1 cellular context compared by ENCODE assay signal in the genomic region with DNA sequence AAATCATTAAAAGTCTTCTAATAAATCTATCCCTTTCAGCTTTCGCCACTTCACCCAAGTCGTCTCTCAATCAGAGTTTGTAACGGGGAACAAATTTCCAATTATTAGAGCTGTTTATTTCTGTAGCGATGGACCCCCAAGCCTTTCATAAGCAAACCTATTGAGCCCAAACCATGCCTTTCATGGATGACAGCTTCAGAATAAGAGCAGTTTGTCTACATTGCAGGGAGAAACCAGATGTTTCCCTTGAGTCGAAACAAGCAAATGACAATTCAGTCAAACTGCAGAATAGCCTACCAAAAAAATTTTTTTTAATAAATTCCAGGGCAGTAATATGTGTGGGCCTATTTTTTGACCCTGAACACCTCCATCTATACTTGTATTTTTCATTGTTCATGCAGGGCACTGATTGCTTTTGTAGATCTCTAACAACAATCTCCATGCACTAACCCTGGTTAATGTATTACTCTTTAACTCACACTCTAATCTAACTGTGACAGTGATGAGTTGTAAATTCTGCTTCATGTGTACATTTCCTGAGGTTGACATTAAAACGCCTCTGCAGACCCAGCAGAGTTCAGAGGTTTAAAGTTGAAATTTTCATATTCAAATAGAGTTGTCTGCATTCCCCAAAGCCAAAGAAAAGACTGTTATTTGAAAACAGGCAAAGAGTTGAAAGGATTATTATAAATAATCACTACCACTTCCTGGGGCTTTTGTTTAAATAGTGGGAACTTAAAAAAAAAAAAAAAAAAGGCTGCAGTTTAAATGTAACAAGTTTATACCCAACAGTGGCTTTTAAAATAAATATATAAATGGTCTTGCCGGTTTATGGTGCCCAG.
A peak's percentile ranks its signal among the peaks of the same experiment; 100 is the strongest.
TF ChIP-seq lines count a peak whose summit lies in the region.

No MANE protein-coding gene starts in this region.

TF ChIP-seq in HepG2, 621 proteins besides CTCF, POLR2A, EP300 and RAD21 (continued from another document and continues in another):
- TF ChIP-seq, protein P1, sequence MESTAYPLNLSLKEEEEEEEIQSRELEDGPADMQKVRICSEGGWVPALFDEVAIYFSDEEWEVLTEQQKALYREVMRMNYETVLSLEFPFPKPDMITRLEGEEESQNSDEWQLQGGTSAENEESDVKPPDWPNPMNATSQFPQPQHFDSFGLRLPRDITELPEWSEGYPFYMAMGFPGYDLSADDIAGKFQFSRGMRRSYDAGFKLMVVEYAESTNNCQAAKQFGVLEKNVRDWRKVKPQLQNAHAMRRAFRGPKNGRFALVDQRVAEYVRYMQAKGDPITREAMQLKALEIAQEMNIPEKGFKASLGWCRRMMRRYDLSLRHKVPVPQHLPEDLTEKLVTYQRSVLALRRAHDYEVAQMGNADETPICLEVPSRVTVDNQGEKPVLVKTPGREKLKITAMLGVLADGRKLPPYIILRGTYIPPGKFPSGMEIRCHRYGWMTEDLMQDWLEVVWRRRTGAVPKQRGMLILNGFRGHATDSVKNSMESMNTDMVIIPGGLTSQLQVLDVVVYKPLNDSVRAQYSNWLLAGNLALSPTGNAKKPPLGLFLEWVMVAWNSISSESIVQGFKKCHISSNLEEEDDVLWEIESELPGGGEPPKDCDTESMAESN (CRISPR knock-in tag; conservative IDR thresholded peaks at IDR 0.05) = no peak
- no peak for TF ChIP-seq ZNF83 (CRISPR knock-in tag; IDR thresholded peaks at IDR 0.05; ENCODE audit: borderline replicate concordance)
- no peak for TF ChIP-seq ZNF841 (CRISPR knock-in tag; IDR thresholded peaks at IDR 0.05; ENCODE audit: borderline replicate concordance)
- TF ChIP-seq, protein P2, sequence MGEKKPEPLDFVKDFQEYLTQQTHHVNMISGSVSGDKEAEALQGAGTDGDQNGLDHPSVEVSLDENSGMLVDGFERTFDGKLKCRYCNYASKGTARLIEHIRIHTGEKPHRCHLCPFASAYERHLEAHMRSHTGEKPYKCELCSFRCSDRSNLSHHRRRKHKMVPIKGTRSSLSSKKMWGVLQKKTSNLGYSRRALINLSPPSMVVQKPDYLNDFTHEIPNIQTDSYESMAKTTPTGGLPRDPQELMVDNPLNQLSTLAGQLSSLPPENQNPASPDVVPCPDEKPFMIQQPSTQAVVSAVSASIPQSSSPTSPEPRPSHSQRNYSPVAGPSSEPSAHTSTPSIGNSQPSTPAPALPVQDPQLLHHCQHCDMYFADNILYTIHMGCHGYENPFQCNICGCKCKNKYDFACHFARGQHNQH (CRISPR knock-in tag; IDR thresholded peaks at IDR 0.05) = 0 out of 2 replicates have a peak, but pooled peaks have one; percentile 75
- TF ChIP-seq ZNF160 (CRISPR knock-in tag; IDR thresholded peaks at IDR 0.05) = no peak
- TF ChIP-seq, protein P3, sequence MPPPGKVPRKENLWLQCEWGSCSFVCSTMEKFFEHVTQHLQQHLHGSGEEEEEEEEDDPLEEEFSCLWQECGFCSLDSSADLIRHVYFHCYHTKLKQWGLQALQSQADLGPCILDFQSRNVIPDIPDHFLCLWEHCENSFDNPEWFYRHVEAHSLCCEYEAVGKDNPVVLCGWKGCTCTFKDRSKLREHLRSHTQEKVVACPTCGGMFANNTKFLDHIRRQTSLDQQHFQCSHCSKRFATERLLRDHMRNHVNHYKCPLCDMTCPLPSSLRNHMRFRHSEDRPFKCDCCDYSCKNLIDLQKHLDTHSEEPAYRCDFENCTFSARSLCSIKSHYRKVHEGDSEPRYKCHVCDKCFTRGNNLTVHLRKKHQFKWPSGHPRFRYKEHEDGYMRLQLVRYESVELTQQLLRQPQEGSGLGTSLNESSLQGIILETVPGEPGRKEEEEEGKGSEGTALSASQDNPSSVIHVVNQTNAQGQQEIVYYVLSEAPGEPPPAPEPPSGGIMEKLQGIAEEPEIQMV (CRISPR knock-in tag; IDR thresholded peaks at IDR 0.05; ENCODE audit: low read depth) = no peak
- no peak for TF ChIP-seq ZNF230 (CRISPR knock-in tag; IDR thresholded peaks at IDR 0.05)
- TF ChIP-seq, protein P4, sequence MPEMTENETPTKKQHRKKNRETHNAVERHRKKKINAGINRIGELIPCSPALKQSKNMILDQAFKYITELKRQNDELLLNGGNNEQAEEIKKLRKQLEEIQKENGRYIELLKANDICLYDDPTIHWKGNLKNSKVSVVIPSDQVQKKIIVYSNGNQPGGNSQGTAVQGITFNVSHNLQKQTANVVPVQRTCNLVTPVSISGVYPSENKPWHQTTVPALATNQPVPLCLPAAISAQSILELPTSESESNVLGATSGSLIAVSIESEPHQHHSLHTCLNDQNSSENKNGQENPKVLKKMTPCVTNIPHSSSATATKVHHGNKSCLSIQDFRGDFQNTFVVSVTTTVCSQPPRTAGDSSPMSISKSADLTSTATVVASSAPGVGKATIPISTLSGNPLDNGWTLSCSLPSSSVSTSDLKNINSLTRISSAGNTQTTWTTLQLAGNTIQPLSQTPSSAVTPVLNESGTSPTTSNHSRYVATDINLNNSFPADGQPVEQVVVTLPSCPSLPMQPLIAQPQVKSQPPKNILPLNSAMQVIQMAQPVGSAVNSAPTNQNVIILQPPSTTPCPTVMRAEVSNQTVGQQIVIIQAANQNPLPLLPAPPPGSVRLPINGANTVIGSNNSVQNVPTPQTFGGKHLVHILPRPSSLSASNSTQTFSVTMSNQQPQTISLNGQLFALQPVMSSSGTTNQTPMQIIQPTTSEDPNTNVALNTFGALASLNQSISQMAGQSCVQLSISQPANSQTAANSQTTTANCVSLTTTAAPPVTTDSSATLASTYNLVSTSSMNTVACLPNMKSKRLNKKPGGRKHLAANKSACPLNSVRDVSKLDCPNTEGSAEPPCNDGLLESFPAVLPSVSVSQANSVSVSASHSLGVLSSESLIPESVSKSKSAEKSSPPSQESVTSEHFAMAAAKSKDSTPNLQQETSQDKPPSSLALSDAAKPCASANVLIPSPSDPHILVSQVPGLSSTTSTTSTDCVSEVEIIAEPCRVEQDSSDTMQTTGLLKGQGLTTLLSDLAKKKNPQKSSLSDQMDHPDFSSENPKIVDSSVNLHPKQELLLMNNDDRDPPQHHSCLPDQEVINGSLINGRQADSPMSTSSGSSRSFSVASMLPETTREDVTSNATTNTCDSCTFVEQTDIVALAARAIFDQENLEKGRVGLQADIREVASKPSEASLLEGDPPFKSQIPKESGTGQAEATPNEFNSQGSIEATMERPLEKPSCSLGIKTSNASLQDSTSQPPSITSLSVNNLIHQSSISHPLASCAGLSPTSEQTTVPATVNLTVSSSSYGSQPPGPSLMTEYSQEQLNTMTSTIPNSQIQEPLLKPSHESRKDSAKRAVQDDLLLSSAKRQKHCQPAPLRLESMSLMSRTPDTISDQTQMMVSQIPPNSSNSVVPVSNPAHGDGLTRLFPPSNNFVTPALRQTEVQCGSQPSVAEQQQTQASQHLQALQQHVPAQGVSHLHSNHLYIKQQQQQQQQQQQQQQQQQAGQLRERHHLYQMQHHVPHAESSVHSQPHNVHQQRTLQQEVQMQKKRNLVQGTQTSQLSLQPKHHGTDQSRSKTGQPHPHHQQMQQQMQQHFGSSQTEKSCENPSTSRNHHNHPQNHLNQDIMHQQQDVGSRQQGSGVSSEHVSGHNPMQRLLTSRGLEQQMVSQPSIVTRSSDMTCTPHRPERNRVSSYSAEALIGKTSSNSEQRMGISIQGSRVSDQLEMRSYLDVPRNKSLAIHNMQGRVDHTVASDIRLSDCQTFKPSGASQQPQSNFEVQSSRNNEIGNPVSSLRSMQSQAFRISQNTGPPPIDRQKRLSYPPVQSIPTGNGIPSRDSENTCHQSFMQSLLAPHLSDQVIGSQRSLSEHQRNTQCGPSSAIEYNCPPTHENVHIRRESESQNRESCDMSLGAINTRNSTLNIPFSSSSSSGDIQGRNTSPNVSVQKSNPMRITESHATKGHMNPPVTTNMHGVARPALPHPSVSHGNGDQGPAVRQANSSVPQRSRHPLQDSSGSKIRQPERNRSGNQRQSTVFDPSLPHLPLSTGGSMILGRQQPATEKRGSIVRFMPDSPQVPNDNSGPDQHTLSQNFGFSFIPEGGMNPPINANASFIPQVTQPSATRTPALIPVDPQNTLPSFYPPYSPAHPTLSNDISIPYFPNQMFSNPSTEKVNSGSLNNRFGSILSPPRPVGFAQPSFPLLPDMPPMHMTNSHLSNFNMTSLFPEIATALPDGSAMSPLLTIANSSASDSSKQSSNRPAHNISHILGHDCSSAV (CRISPR knock-in tag; IDR thresholded peaks at IDR 0.05; ENCODE audit: borderline replicate concordance) = no peak
- TF ChIP-seq FOXO1 (CRISPR knock-in tag; IDR thresholded peaks at IDR 0.05) = peak; percentile 58; the same call in 1 of the 2 replicates
- TF ChIP-seq ZNF747 (CRISPR knock-in tag; IDR thresholded peaks at IDR 0.05; ENCODE audit: borderline replicate concordance) = peak; percentile 27; the same call in 1 of the 2 replicates
- TF ChIP-seq ZNF660 (CRISPR knock-in tag; IDR thresholded peaks at IDR 0.05; ENCODE audit: borderline replicate concordance, low read depth) = no peak
- no peak for TF ChIP-seq ZNF224 (CRISPR knock-in tag; IDR thresholded peaks at IDR 0.05)
- TF ChIP-seq SALL2 (CRISPR knock-in tag; IDR thresholded peaks at IDR 0.05) = no peak
- TF ChIP-seq, protein P5, sequence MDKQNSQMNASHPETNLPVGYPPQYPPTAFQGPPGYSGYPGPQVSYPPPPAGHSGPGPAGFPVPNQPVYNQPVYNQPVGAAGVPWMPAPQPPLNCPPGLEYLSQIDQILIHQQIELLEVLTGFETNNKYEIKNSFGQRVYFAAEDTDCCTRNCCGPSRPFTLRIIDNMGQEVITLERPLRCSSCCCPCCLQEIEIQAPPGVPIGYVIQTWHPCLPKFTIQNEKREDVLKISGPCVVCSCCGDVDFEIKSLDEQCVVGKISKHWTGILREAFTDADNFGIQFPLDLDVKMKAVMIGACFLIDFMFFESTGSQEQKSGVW (CRISPR knock-in tag; IDR thresholded peaks at IDR 0.05; ENCODE audit: borderline replicate concordance) = no peak
- TF ChIP-seq HCFC1 (IDR thresholded peaks at IDR 0.05; ENCODE audit: low read depth, low read length) = no peak
- no peak for TF ChIP-seq KLF9 (CRISPR knock-in tag; IDR thresholded peaks at IDR 0.05; ENCODE audit: low read depth)
- peak; percentile 41; the same call in 1 of the 2 replicates for TF ChIP-seq KLF6 (CRISPR knock-in tag; IDR thresholded peaks at IDR 0.05)
- TF ChIP-seq ISL2 (CRISPR knock-in tag; IDR thresholded peaks at IDR 0.05) = peak; percentile 94
- peak; percentile 87; the same call in 1 of the 2 replicates for TF ChIP-seq ZNF878 (CRISPR knock-in tag; IDR thresholded peaks at IDR 0.05)
- no peak for TF ChIP-seq ZNF496 (CRISPR knock-in tag; IDR thresholded peaks at IDR 0.05; ENCODE audit: insufficient replicate concordance)
- TF ChIP-seq MAFG (CRISPR knock-in tag; IDR thresholded peaks at IDR 0.05) = no peak
- TF ChIP-seq, protein P6, sequence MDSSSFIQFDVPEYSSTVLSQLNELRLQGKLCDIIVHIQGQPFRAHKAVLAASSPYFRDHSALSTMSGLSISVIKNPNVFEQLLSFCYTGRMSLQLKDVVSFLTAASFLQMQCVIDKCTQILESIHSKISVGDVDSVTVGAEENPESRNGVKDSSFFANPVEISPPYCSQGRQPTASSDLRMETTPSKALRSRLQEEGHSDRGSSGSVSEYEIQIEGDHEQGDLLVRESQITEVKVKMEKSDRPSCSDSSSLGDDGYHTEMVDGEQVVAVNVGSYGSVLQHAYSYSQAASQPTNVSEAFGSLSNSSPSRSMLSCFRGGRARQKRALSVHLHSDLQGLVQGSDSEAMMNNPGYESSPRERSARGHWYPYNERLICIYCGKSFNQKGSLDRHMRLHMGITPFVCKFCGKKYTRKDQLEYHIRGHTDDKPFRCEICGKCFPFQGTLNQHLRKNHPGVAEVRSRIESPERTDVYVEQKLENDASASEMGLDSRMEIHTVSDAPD (CRISPR knock-in tag; IDR thresholded peaks at IDR 0.05) = no peak
- TF ChIP-seq, protein P7, sequence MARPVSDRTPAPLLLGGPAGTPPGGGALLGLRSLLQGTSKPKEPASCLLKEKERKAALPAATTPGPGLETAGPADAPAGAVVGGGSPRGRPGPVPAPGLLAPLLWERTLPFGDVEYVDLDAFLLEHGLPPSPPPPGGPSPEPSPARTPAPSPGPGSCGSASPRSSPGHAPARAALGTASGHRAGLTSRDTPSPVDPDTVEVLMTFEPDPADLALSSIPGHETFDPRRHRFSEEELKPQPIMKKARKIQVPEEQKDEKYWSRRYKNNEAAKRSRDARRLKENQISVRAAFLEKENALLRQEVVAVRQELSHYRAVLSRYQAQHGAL (CRISPR knock-in tag; IDR thresholded peaks at IDR 0.05; ENCODE audit: not compliant biosample characterization) = no peak
- TF ChIP-seq, protein P8, sequence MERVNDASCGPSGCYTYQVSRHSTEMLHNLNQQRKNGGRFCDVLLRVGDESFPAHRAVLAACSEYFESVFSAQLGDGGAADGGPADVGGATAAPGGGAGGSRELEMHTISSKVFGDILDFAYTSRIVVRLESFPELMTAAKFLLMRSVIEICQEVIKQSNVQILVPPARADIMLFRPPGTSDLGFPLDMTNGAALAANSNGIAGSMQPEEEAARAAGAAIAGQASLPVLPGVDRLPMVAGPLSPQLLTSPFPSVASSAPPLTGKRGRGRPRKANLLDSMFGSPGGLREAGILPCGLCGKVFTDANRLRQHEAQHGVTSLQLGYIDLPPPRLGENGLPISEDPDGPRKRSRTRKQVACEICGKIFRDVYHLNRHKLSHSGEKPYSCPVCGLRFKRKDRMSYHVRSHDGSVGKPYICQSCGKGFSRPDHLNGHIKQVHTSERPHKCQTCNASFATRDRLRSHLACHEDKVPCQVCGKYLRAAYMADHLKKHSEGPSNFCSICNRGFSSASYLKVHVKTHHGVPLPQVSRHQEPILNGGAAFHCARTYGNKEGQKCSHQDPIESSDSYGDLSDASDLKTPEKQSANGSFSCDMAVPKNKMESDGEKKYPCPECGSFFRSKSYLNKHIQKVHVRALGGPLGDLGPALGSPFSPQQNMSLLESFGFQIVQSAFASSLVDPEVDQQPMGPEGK (CRISPR knock-in tag; IDR thresholded peaks at IDR 0.05) = peak; percentile 19; the same call in 1 of the 2 replicates
- TF ChIP-seq SALL1 (CRISPR knock-in tag; IDR thresholded peaks at IDR 0.05) = peak; percentile 46; the same call in 1 of the 2 replicates
- no peak for TF ChIP-seq ZNF333 (CRISPR knock-in tag; IDR thresholded peaks at IDR 0.05; ENCODE audit: borderline replicate concordance)
- no peak for TF ChIP-seq NR3C1 (CRISPR knock-in tag; IDR thresholded peaks at IDR 0.05)
- no peak for TF ChIP-seq ZNF441 (CRISPR knock-in tag; IDR thresholded peaks at IDR 0.05; ENCODE audit: borderline replicate concordance)
- no peak for TF ChIP-seq AHR (CRISPR knock-in tag; IDR thresholded peaks at IDR 0.05)
- TF ChIP-seq MYNN (CRISPR knock-in tag; IDR thresholded peaks at IDR 0.05; ENCODE audit: low read depth) = peak; percentile 98; the same call in 1 of the 2 replicates
- peak; percentile 92; the same call in 1 of the 2 replicates for TF ChIP-seq ZBTB20 (CRISPR knock-in tag; IDR thresholded peaks at IDR 0.05; ENCODE audit: borderline replicate concordance, low read depth)
- no peak for TF ChIP-seq SCMH1 (CRISPR knock-in tag; IDR thresholded peaks at IDR 0.05; ENCODE audit: borderline replicate concordance)
- TF ChIP-seq TEAD2 (CRISPR knock-in tag; IDR thresholded peaks at IDR 0.05) = no peak
- TF ChIP-seq ZNF674 (CRISPR knock-in tag; IDR thresholded peaks at IDR 0.05; ENCODE audit: low read depth) = no peak
- no peak for TF ChIP-seq ZNF530 (CRISPR knock-in tag; IDR thresholded peaks at IDR 0.05; ENCODE audit: low read depth)
